In the genomic region with DNA sequence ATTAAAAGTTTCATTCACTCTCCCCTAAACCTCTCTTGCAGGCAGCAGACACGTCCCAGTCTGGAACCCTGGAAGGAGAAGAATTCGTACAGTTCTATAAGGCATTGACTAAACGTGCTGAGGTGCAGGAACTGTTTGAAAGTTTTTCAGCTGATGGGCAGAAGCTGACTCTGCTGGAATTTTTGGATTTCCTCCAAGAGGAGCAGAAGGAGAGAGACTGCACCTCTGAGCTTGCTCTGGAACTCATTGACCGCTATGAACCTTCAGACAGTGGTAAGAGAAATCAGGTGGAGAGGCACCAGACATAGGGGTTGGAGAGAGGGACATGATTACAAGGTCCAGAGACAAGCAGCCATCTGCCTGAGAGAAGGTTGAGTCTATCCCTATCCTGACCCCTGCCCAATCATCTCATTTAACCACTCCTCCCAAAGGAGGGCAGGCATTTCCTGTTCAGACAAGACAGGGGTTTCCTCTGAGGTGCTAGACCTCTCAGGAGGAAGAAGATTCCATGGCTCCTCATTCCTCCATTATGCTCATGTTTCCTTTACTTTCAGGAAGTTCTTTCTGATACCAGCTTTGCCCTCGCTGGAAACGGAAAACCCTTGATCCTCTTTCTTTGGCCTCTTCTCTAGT, we compare ENCODE assay signal across 19 cellular contexts. TPM values are rescaled to one million over a fixed set of nuclear protein-coding genes. Genes with fewer than 3 reads are reported as not detected.
A peak's percentile ranks its signal among the peaks of the same experiment; 100 is the strongest.
DNase-seq lines count a peak whose midpoint lies in the region; TF ChIP-seq lines count a peak whose summit lies in the region.
"Had no signal": no experiment of that assay in that cellular context is flagged by ENCODE, and none has a peak within 500 bp of the region (broad histone marks: within the 10 kb centered on the region; RNA-seq: fewer than 3 reads in every experiment).

No MANE protein-coding gene starts in this region.

- no peak for TF ChIP-seq RAD21 in Ishikawa (IDR thresholded peaks at IDR 0.05; ENCODE audit: low read depth)

- peak overlapping the region; percentile 73 for H3K27ac Mint-ChIP-seq in dendritic cell treated with granulocyte-macrophage colony-stimulating factor and Interleukin-4, amounts not matched to agents 40 ng/mL and 50 ng/mL, for 4 days
- H3K27ac Mint-ChIP-seq in mesothelial cell of epicardium (peak overlapping the region; percentile 37), progenitor cell of endocrine pancreas (no peak overlapping the region), type B pancreatic cell (no peak overlapping the region)
- H3K27ac Mint-ChIP-seq: activated naive CD4-positive, alpha-beta T cell treated with anti-CD3 and anti-CD28 coated beads, Interleukin-2, amount 10 ng/mL, durations not matched to agents 7 days and 5 days had no signal

- intact Hi-C loops in dendritic cell treated with granulocyte-macrophage colony-stimulating factor and Interleukin-4, amounts not matched to agents 40 ng/mL and 50 ng/mL, for 4 days (cut with micrococcal nuclease): no loop called here

- TF ChIP-seq EP300 in Ishikawa (IDR thresholded peaks at IDR 0.05; ENCODE audit: borderline replicate concordance): no peak

- H3K27me3 Mint-ChIP-seq in dendritic cell treated with granulocyte-macrophage colony-stimulating factor and Interleukin-4, amounts not matched to agents 40 ng/mL and 50 ng/mL, for 4 days: peaks cover 2% of the 10 kb centered on the region
- H3K27me3 Mint-ChIP-seq in mesothelial cell of epicardium (ENCODE audit: low read depth): no peaks in the 10 kb centered on the region
- no peaks in the 10 kb centered on the region for H3K27me3 Mint-ChIP-seq in progenitor cell of endocrine pancreas
- H3K27me3 Mint-ChIP-seq in type B pancreatic cell: peaks cover 3% of the 10 kb centered on the region
- H3K27me3 Mint-ChIP-seq: activated naive CD4-positive, alpha-beta T cell treated with anti-CD3 and anti-CD28 coated beads, Interleukin-2, amount 10 ng/mL, durations not matched to agents 7 days and 5 days had no signal

- H3K36me3 Mint-ChIP-seq in dendritic cell treated with granulocyte-macrophage colony-stimulating factor and Interleukin-4, amounts not matched to agents 40 ng/mL and 50 ng/mL, for 4 days (ENCODE audit: low read depth): no peaks in the 10 kb centered on the region
- H3K36me3 Mint-ChIP-seq in mesothelial cell of epicardium (no peaks in the 10 kb centered on the region), progenitor cell of endocrine pancreas (ENCODE audit: insufficient read depth) (no peaks in the 10 kb centered on the region), type B pancreatic cell (no peaks in the 10 kb centered on the region)
- H3K36me3 Mint-ChIP-seq: activated naive CD4-positive, alpha-beta T cell treated with anti-CD3 and anti-CD28 coated beads, Interleukin-2, amount 10 ng/mL, durations not matched to agents 7 days and 5 days had no signal

- TF ChIP-seq CTCF in mesothelial cell of epicardium (IDR thresholded peaks at IDR 0.05; ENCODE audit: unreplicated experiment) (no peak), progenitor cell of endocrine pancreas (IDR thresholded peaks at IDR 0.05; ENCODE audit: unreplicated experiment) (no peak), type B pancreatic cell (conservative IDR thresholded peaks at IDR 0.05) (no peak)

- no peaks in the 10 kb centered on the region for H3K9me3 Mint-ChIP-seq in dendritic cell treated with granulocyte-macrophage colony-stimulating factor and Interleukin-4, amounts not matched to agents 40 ng/mL and 50 ng/mL, for 4 days
- H3K9me3 Mint-ChIP-seq in mesothelial cell of epicardium (no peaks in the 10 kb centered on the region), progenitor cell of endocrine pancreas (ENCODE audit: low read depth) (no peaks in the 10 kb centered on the region), type B pancreatic cell (no peaks in the 10 kb centered on the region)
- H3K9me3 Mint-ChIP-seq: activated naive CD4-positive, alpha-beta T cell treated with anti-CD3 and anti-CD28 coated beads, Interleukin-2, amount 10 ng/mL, durations not matched to agents 7 days and 5 days had no signal

- peak; percentile 31 for DNase-seq in CD1c-positive myeloid dendritic cell (ENCODE audit: extremely low spot score)
- no peak for DNase-seq in mesothelial cell of epicardium (ENCODE audit: low spot score in 2 of 2, unreplicated experiment in 2 of 2)
- DNase-seq in NAMALWA (ENCODE audit: low spot score): no peak
- no peak for DNase-seq in progenitor cell of endocrine pancreas (ENCODE audit: low spot score, unreplicated experiment)
- DNase-seq in NCI-H748 treated with DMSO at 0.1 percent for 48 hours (lab: John Stamatoyannopoulos, UW): no peak
- no peak for DNase-seq in type B pancreatic cell (ENCODE audit: extremely low spot score, unreplicated experiment)
- DNase-seq: activated CD4-positive, alpha-beta T cell treated with anti-CD3 and anti-CD28 coated beads for 48 hours; activated naive CD4-positive, alpha-beta T cell treated with anti-CD3 and anti-CD28 coated beads, Interleukin-2, amount 10 ng/mL, durations not matched to agents 7 days and 5 days; activated T-cell treated with anti-CD3 and anti-CD28 coated beads for 4 hours; body of pancreas; C1 segment of cervical spinal cord; hypothalamus; NCI-H1436; NCI-H446; small intestine; tibial artery had no signal

- no peak overlapping the region for H3K4me3 Mint-ChIP-seq in dendritic cell treated with granulocyte-macrophage colony-stimulating factor and Interleukin-4, amounts not matched to agents 40 ng/mL and 50 ng/mL, for 4 days
- no peak overlapping the region for H3K4me3 Mint-ChIP-seq in mesothelial cell of epicardium
- H3K4me3 Mint-ChIP-seq in progenitor cell of endocrine pancreas (ENCODE audit: low read depth): no peak overlapping the region
- H3K4me3 Mint-ChIP-seq in type B pancreatic cell: no peak overlapping the region
- H3K4me3 Mint-ChIP-seq: activated naive CD4-positive, alpha-beta T cell treated with anti-CD3 and anti-CD28 coated beads, Interleukin-2, amount 10 ng/mL, durations not matched to agents 7 days and 5 days had no signal

- H3K4me1 Mint-ChIP-seq in dendritic cell treated with granulocyte-macrophage colony-stimulating factor and Interleukin-4, amounts not matched to agents 40 ng/mL and 50 ng/mL, for 4 days (ENCODE audit: low read depth): peaks cover 16% of the 10 kb centered on the region
- peaks cover 7% of the 10 kb centered on the region for H3K4me1 Mint-ChIP-seq in mesothelial cell of epicardium
- H3K4me1 Mint-ChIP-seq in progenitor cell of endocrine pancreas (ENCODE audit: low read depth): no peaks in the 10 kb centered on the region
- peaks cover 4% of the 10 kb centered on the region for H3K4me1 Mint-ChIP-seq in type B pancreatic cell (ENCODE audit: unreplicated experiment)
- H3K4me1 Mint-ChIP-seq: activated naive CD4-positive, alpha-beta T cell treated with anti-CD3 and anti-CD28 coated beads, Interleukin-2, amount 10 ng/mL, durations not matched to agents 7 days and 5 days had no signal

TF ChIP-seq in Ishikawa, 13 proteins besides CTCF, POLR2A, EP300 and RAD21 (continues in another document):
- no peak for TF ChIP-seq USF1 (IDR thresholded peaks at IDR 0.05)
- TF ChIP-seq ZBTB7A (IDR thresholded peaks at IDR 0.05; ENCODE audit: low read depth): no peak
- TF ChIP-seq EGR1 (IDR thresholded peaks at IDR 0.05): no peak
- no peak for TF ChIP-seq CREB1 (IDR thresholded peaks at IDR 0.05; ENCODE audit: low read depth)
- peak; percentile 50 for TF ChIP-seq TEAD4 (IDR thresholded peaks at IDR 0.05)
- no peak for TF ChIP-seq MAX (IDR thresholded peaks at IDR 0.05)
- TF ChIP-seq YY1 (IDR thresholded peaks at IDR 0.05; ENCODE audit: low read depth): no peak
- no peak for TF ChIP-seq TCF12 (IDR thresholded peaks at IDR 0.05; ENCODE audit: low read depth)
- TF ChIP-seq TAF1 (IDR thresholded peaks at IDR 0.05; ENCODE audit: low read depth): no peak
- no peak for TF ChIP-seq CEBPB (IDR thresholded peaks at IDR 0.05)
- TF ChIP-seq FOXM1 (IDR thresholded peaks at IDR 0.05; ENCODE audit: borderline replicate concordance, low read depth): no peak

RNA-seq across cellular contexts. Expression of gene PLCD4, which starts 15.0 kb away (rescaled TPM):
- total RNA-seq in mesothelial cell of epicardium: 1.0 to 1.5 TPM (median 1.3 TPM) in 3 replicates
- total RNA-seq in progenitor cell of endocrine pancreas: 0.38 and 0.62 TPM in 2 replicates
- 0.40 and 1.4 TPM in 2 replicates for total RNA-seq in type B pancreatic cell (ENCODE audit: low replicate concordance)
- total RNA-seq: SJSA1 had no signal

RNA-seq across cellular contexts. Expression of gene ZNF142, which starts 36.7 kb away (rescaled TPM):
- total RNA-seq in mesothelial cell of epicardium: 31.4 to 34.1 TPM (median 32.9 TPM) in 3 replicates
- 42.2 and 43.1 TPM in 2 replicates for total RNA-seq in progenitor cell of endocrine pancreas
- total RNA-seq in type B pancreatic cell (ENCODE audit: low replicate concordance): 35.0 and 38.3 TPM in 2 replicates

RNA-seq across cellular contexts. Expression of gene BCS1L, which starts 36.8 kb away (rescaled TPM):
- total RNA-seq in mesothelial cell of epicardium: 36.0 to 39.4 TPM (median 37.8 TPM) in 3 replicates
- 45.8 and 49.9 TPM in 2 replicates for total RNA-seq in progenitor cell of endocrine pancreas
- total RNA-seq in type B pancreatic cell (ENCODE audit: low replicate concordance): 46.0 and 64.2 TPM in 2 replicates

RNA-seq across cellular contexts. Expression of gene RNF25, which starts 49.1 kb away (rescaled TPM):
- total RNA-seq in mesothelial cell of epicardium (21.6 to 26.5 TPM (median 21.8 TPM) in 3 replicates), progenitor cell of endocrine pancreas (27.1 and 28.7 TPM in 2 replicates), type B pancreatic cell (ENCODE audit: low replicate concordance) (22.8 and 30.5 TPM in 2 replicates)

RNA-seq across cellular contexts. Expression of gene STK36, which starts 49.2 kb away (rescaled TPM):
- total RNA-seq in mesothelial cell of epicardium (115 to 127 TPM (median 120 TPM) in 3 replicates), progenitor cell of endocrine pancreas (137 and 138 TPM in 2 replicates), type B pancreatic cell (ENCODE audit: low replicate concordance) (60.4 and 102 TPM in 2 replicates)

Comparison
In these comparisons a context has a peak if more than half of its experiments do, and no peak if none do; other contexts are left out.
1. H3K27ac Mint-ChIP-seq: peak in dendritic cell treated with granulocyte-macrophage colony-stimulating factor and Interleukin-4, amounts not matched to agents 40 ng/mL and 50 ng/mL, for 4 days (single experiment) and mesothelial cell of epicardium (single experiment); none in progenitor cell of endocrine pancreas (single experiment) and type B pancreatic cell (single experiment).